Comparison of ENCODE assay signal across 15 cellular contexts in the genomic region with DNA sequence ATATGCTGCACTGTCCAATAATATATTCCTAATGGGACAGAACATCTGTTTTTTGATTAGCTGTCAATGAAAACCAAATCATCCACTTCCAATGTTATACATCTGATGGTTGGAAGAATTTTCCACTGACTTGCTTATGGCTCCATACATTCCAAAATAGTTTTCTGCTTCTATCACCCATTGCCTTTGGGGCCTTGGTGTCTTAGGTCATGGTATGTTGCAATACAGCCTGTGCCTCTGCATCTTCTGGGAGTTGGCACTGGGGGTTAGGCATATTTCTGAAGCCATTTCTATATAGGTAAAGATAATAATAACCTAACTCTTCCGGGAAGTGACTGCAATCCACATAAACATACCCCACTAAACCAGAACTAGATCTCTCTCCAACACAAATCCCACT. TPM values are rescaled to one million over a fixed set of nuclear protein-coding genes. Genes with fewer than 3 reads are reported as not detected.
A peak's percentile ranks its signal among the peaks of the same experiment; 100 is the strongest.
DNase-seq lines count a peak whose midpoint lies in the region; ATAC-seq and TF ChIP-seq lines count a peak whose summit lies in the region.
"Had no signal": no experiment of that assay in that cellular context is flagged by ENCODE, and none has a peak within 500 bp of the region (broad histone marks: within the 10 kb centered on the region; RNA-seq: fewer than 3 reads in every experiment).

No MANE protein-coding gene starts in this region.

- H3K27me3 Mint-ChIP-seq in activated naive CD8-positive, alpha-beta T cell treated with anti-CD3 and anti-CD28 coated beads, Interleukin-2, amount 10 ng/mL, durations not matched to agents 7 days and 5 days, result no peaks in the 10 kb centered on the region
- no peaks in the 10 kb centered on the region for H3K27me3 Mint-ChIP-seq in activated naive CD8-positive, alpha-beta T cell treated with anti-CD3 and anti-CD28 coated beads for 36 hours
- H3K27me3 Mint-ChIP-seq: CD8-positive, alpha-beta memory T cell had no signal

- TF ChIP-seq CTCF in epithelial cell of esophagus (IDR thresholded peaks at IDR 0.05; ENCODE audit: insufficient read depth, low read depth, low read length, missing control alignments), result no peak

- H3K9me3 Mint-ChIP-seq in activated naive CD8-positive, alpha-beta T cell treated with anti-CD3 and anti-CD28 coated beads, Interleukin-2, amount 10 ng/mL, durations not matched to agents 7 days and 5 days, result peaks cover 2% of the 10 kb centered on the region
- peaks cover 3% of the 10 kb centered on the region for H3K9me3 Mint-ChIP-seq in activated naive CD8-positive, alpha-beta T cell treated with anti-CD3 and anti-CD28 coated beads for 36 hours
- no peaks in the 10 kb centered on the region for H3K9me3 Mint-ChIP-seq in stimulated activated effector memory CD8-positive, alpha-beta T cell treated with anti-CD3 and anti-CD28 coated beads, Interleukin-12 subunit alpha, Interleukin-12 subunit beta, amount 100 ng/mL, for 72 hours
- H3K9me3 Mint-ChIP-seq: CD8-positive, alpha-beta memory T cell had no signal

- DNase-seq in activated naive CD8-positive, alpha-beta T cell treated with anti-CD3 and anti-CD28 coated beads, Interleukin-2, amount 10 ng/mL, durations not matched to agents 7 days and 5 days, result no peak
- DNase-seq in activated naive CD8-positive, alpha-beta T cell treated with anti-CD3 and anti-CD28 coated beads for 36 hours, result no peak
- DNase-seq in epithelial cell of esophagus (ENCODE audit: low read depth) (peak; percentile 18), pons (ENCODE audit: low spot score) (no peak)
- DNase-seq in stimulated activated effector memory CD8-positive, alpha-beta T cell treated with anti-CD3 and anti-CD28 coated beads, Interleukin-12 subunit alpha, Interleukin-12 subunit beta, amount 100 ng/mL, for 72 hours (ENCODE audit: low spot score in 2 of 2), result no peak
- DNase-seq: 8988T; AML-193; Caco-2; CD8-positive, alpha-beta memory T cell; DND-41; GM23248 had no signal

- no peaks in the 10 kb centered on the region for H3K36me3 Mint-ChIP-seq in activated naive CD8-positive, alpha-beta T cell treated with anti-CD3 and anti-CD28 coated beads, Interleukin-2, amount 10 ng/mL, durations not matched to agents 7 days and 5 days
- H3K36me3 Mint-ChIP-seq in activated naive CD8-positive, alpha-beta T cell treated with anti-CD3 and anti-CD28 coated beads for 36 hours, result no peaks in the 10 kb centered on the region
- no peaks in the 10 kb centered on the region for H3K36me3 Mint-ChIP-seq in stimulated activated effector memory CD8-positive, alpha-beta T cell treated with anti-CD3 and anti-CD28 coated beads, Interleukin-12 subunit alpha, Interleukin-12 subunit beta, amount 100 ng/mL, for 72 hours
- H3K36me3 Mint-ChIP-seq: CD8-positive, alpha-beta memory T cell had no signal

- TF ChIP-seq EP300 in Ishikawa (IDR thresholded peaks at IDR 0.05; ENCODE audit: borderline replicate concordance), result no peak

- TF ChIP-seq RAD21 in Ishikawa (IDR thresholded peaks at IDR 0.05; ENCODE audit: low read depth), result no peak

- no peak overlapping the region for H3K4me3 Mint-ChIP-seq in activated naive CD8-positive, alpha-beta T cell treated with anti-CD3 and anti-CD28 coated beads, Interleukin-2, amount 10 ng/mL, durations not matched to agents 7 days and 5 days
- H3K4me3 Mint-ChIP-seq in activated naive CD8-positive, alpha-beta T cell treated with anti-CD3 and anti-CD28 coated beads for 36 hours, result no peak overlapping the region
- H3K4me3 Mint-ChIP-seq in stimulated activated effector memory CD8-positive, alpha-beta T cell treated with anti-CD3 and anti-CD28 coated beads, Interleukin-12 subunit alpha, Interleukin-12 subunit beta, amount 100 ng/mL, for 72 hours, result no peak overlapping the region
- H3K4me3 Mint-ChIP-seq: CD8-positive, alpha-beta memory T cell had no signal

- POLR2A ChIA-PET in activated naive CD8-positive, alpha-beta T cell treated with anti-CD3 and anti-CD28 coated beads, Interleukin-2, amount 10 ng/mL, durations not matched to agents 7 days and 5 days (lab: Charles Lee), result no interaction called here

- no peak overlapping the region for H3K4me3 ChIP-seq in epithelial cell of esophagus (ENCODE audit: low read length)
- H3K4me3 ChIP-seq: BLaER1, GM23248 had no signal

- no peaks in the 10 kb centered on the region for H3K4me1 Mint-ChIP-seq in activated naive CD8-positive, alpha-beta T cell treated with anti-CD3 and anti-CD28 coated beads, Interleukin-2, amount 10 ng/mL, durations not matched to agents 7 days and 5 days
- H3K4me1 Mint-ChIP-seq in activated naive CD8-positive, alpha-beta T cell treated with anti-CD3 and anti-CD28 coated beads for 36 hours, result no peaks in the 10 kb centered on the region
- H3K4me1 Mint-ChIP-seq in stimulated activated effector memory CD8-positive, alpha-beta T cell treated with anti-CD3 and anti-CD28 coated beads, Interleukin-12 subunit alpha, Interleukin-12 subunit beta, amount 100 ng/mL, for 72 hours, result no peaks in the 10 kb centered on the region
- H3K4me1 Mint-ChIP-seq: CD8-positive, alpha-beta memory T cell had no signal

- H3K27ac Mint-ChIP-seq in activated naive CD8-positive, alpha-beta T cell treated with anti-CD3 and anti-CD28 coated beads, Interleukin-2, amount 10 ng/mL, durations not matched to agents 7 days and 5 days, result no peak overlapping the region
- H3K27ac Mint-ChIP-seq in activated naive CD8-positive, alpha-beta T cell treated with anti-CD3 and anti-CD28 coated beads for 36 hours, result no peak overlapping the region
- no peak overlapping the region for H3K27ac Mint-ChIP-seq in stimulated activated effector memory CD8-positive, alpha-beta T cell treated with anti-CD3 and anti-CD28 coated beads, Interleukin-12 subunit alpha, Interleukin-12 subunit beta, amount 100 ng/mL, for 72 hours
- H3K27ac Mint-ChIP-seq: CD8-positive, alpha-beta memory T cell had no signal

- ATAC-seq in activated naive CD8-positive, alpha-beta T cell treated with anti-CD3 and anti-CD28 coated beads, Interleukin-2, amount 10 ng/mL, durations not matched to agents 7 days and 5 days (ENCODE audit: low read depth), result peak; percentile 50
- ATAC-seq in HG02642 (IDR thresholded peaks at IDR 0.05; ENCODE audit: poor library complexity, unreplicated experiment), result no peak
- no peak for ATAC-seq in stimulated activated effector memory CD8-positive, alpha-beta T cell treated with anti-CD3 and anti-CD28 coated beads, Interleukin-12 subunit alpha, Interleukin-12 subunit beta, amount 100 ng/mL, for 72 hours
- ATAC-seq: HCT116 had no signal

TF ChIP-seq in Ishikawa, 13 proteins besides CTCF, POLR2A, EP300 and RAD21:
- TF ChIP-seq, protein P1, sequence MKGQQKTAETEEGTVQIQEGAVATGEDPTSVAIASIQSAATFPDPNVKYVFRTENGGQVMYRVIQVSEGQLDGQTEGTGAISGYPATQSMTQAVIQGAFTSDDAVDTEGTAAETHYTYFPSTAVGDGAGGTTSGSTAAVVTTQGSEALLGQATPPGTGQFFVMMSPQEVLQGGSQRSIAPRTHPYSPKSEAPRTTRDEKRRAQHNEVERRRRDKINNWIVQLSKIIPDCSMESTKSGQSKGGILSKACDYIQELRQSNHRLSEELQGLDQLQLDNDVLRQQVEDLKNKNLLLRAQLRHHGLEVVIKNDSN (IDR thresholded peaks at IDR 0.05), result no peak
- TF ChIP-seq YY1 (IDR thresholded peaks at IDR 0.05; ENCODE audit: low read depth) (no peak), TCF12 (IDR thresholded peaks at IDR 0.05; ENCODE audit: low read depth) (no peak), TEAD4 (IDR thresholded peaks at IDR 0.05) (no peak), NFIC (IDR thresholded peaks at IDR 0.05) (no peak), CEBPB (IDR thresholded peaks at IDR 0.05) (peak; percentile 59), CREB1 (IDR thresholded peaks at IDR 0.05; ENCODE audit: low read depth) (no peak), FOXM1 (IDR thresholded peaks at IDR 0.05; ENCODE audit: borderline replicate concordance, low read depth) (no peak), ZBTB7A (IDR thresholded peaks at IDR 0.05; ENCODE audit: low read depth) (no peak)
TF ChIP-seq in Ishikawa: peak in this region for 1.

RNA-seq across cellular contexts. Expression of a gene that starts 53.2 kb away (rescaled TPM):
- 10 to 100 TPM; 19.5 to 24.4 TPM for total RNA-seq in activated naive CD8-positive, alpha-beta T cell treated with anti-CD3 and anti-CD28 coated beads, Interleukin-2, amount 10 ng/mL, durations not matched to agents 7 days and 5 days
- total RNA-seq in activated naive CD8-positive, alpha-beta T cell treated with anti-CD3 and anti-CD28 coated beads for 36 hours, result 1 to 10 TPM; 4.8 to 6.2 TPM
- total RNA-seq: GM23248 had no signal
